ENCODE assay signal across 8 cellular contexts in the genomic region with DNA sequence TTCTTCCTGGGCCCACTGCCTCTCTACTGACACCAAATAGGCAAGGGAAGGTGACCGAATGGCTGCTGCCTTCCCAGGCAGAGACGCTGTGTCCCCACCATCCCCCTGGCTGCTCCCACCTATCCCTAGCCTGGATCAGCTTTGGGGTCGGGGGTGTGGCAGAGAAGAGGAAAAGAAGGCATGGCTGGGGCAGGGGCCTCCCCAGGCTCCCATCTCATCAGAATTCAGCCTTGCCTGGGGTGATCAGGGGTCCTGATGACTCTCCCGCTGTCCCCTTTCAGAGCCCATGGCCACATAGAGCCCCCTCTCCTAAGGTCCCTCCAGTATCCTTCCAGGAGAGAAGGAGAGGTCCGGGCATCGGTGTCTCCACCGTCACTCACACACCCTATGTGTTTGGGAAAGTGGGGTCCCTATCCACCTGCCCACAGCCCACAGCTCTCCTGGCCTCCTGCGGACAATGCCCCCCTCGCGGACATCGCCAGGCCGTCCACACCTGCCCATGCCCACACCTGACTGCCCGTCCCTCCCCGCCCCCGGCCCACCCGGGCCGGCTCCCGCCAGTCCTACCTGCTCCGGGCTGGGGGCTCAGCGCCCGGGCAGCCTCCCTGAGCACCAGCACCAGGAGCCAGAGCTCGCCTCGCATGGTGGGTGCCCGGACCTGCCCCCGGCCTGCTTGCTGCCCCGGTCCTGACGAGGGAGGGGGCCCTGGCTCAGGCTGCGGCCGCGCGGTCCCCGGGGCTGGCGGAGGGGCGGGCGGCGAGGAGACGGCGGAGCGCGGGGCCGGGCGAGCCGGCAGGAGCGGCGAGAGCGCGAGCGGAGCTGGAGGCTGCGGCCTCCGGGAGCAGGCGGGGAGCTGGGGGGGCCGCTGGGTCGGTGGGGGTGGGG. TPM values are rescaled to one million over a fixed set of nuclear protein-coding genes. Genes with fewer than 3 reads are reported as not detected.
DNase-seq lines count a peak whose midpoint lies in the region; TF ChIP-seq lines count a peak whose summit lies in the region.

A gene (minus strand): TSS at position 843 of the 885 bp plus-strand sequence. CDS start 200 bp downstream, at position 643.

- H3K9me3 ChIP-seq in Caco-2 = no peaks in the 10 kb centered on the region
- no peaks in the 10 kb centered on the region for H3K9me3 ChIP-seq in fibroblast of lung (ENCODE audit: control insufficient read depth, insufficient read depth, low read depth, low read length)
- H3K9me3 ChIP-seq in parathyroid adenoma (ENCODE audit: control insufficient read depth, low read length) = no peaks in the 10 kb centered on the region

- intact Hi-C loops in Caco-2 (cut with micrococcal nuclease; ENCODE audit: unreplicated experiment) = loop anchor here (5.0 kb wide), 2 partner anchors 184 to 399 kb away; a partner anchor contains a TSS

- no peaks in the 10 kb centered on the region for H4K20me1 ChIP-seq in fibroblast of lung (ENCODE audit: control insufficient read depth, extremely low read depth, insufficient read depth, low read length)

- POLR2A ChIA-PET in Caco-2 (lab: Charles Lee) = no interaction called here

- H2AFZ ChIP-seq in fibroblast of lung (ENCODE audit: low read length) (no peak within 1 kb of the TSS), parathyroid adenoma (peak within 1 kb of the TSS; percentile 85)

- H3K9ac ChIP-seq in fibroblast of lung (ENCODE audit: insufficient read depth, low read length) (no peak within 1 kb of the TSS), parathyroid adenoma (peak within 1 kb of the TSS; percentile 53)

- H3K36me3 Mint-ChIP-seq in Caco-2 (ENCODE audit: insufficient read depth, unreplicated experiment) = peaks cover 34% of the 10 kb centered on the region
- no peaks in the 10 kb centered on the region for H3K36me3 Mint-ChIP-seq in T-helper 2 cell treated with Interferon-gamma antibody and Interleukin-4, amounts not matched to agents 5 μg/mL and 100 μg/mL, for 36 hours (ENCODE audit: low read depth)

- H3K4me3 Mint-ChIP-seq in Caco-2 (ENCODE audit: unreplicated experiment) = peak within 1 kb of the TSS; percentile 94
- H3K4me3 Mint-ChIP-seq in T-helper 2 cell treated with Interferon-gamma antibody and Interleukin-4, amounts not matched to agents 5 μg/mL and 100 μg/mL, for 36 hours = peak within 1 kb of the TSS; percentile 93

- H3K36me3 ChIP-seq in Caco-2 (ENCODE audit: control insufficient read depth, insufficient read depth, low read length) = no peaks in the 10 kb centered on the region
- no peaks in the 10 kb centered on the region for H3K36me3 ChIP-seq in fibroblast of lung (ENCODE audit: control insufficient read depth, insufficient read depth, low read length)
- no peaks in the 10 kb centered on the region for H3K36me3 ChIP-seq in parathyroid adenoma (ENCODE audit: control insufficient read depth, insufficient read depth, low read length)

- peaks cover 10% of the 10 kb centered on the region for H3K27me3 Mint-ChIP-seq in Caco-2 (ENCODE audit: insufficient read depth, unreplicated experiment)
- peaks cover 46% of the 10 kb centered on the region for H3K27me3 Mint-ChIP-seq in T-helper 2 cell treated with Interferon-gamma antibody and Interleukin-4, amounts not matched to agents 5 μg/mL and 100 μg/mL, for 36 hours (ENCODE audit: low read depth)

- H3K9me3 Mint-ChIP-seq in Caco-2 (ENCODE audit: unreplicated experiment) = no peaks in the 10 kb centered on the region
- no peaks in the 10 kb centered on the region for H3K9me3 Mint-ChIP-seq in T-helper 2 cell treated with Interferon-gamma antibody and Interleukin-4, amounts not matched to agents 5 μg/mL and 100 μg/mL, for 36 hours

- H3K27ac Mint-ChIP-seq in Caco-2 (ENCODE audit: unreplicated experiment) = no peak within 1 kb of the TSS
- peak within 1 kb of the TSS; percentile 68 for H3K27ac Mint-ChIP-seq in T-helper 2 cell treated with Interferon-gamma antibody and Interleukin-4, amounts not matched to agents 5 μg/mL and 100 μg/mL, for 36 hours

- DNase-seq in Caco-2 = no peak
- no peak for DNase-seq in T-helper 2 cell treated with Interferon-gamma antibody and Interleukin-4, amounts not matched to agents 5 μg/mL and 100 μg/mL, for 36 hours (ENCODE audit: low spot score)
- no peak for DNase-seq in fibroblast of lung (ENCODE audit: low read depth in 2 of 2)
- no peak for DNase-seq in SHP77 treated with DMSO at 0.1 percent for 48 hours (lab: John Stamatoyannopoulos, UW)
- no peak for DNase-seq in cerebellar cortex (ENCODE audit: low spot score)
- DNase-seq in cerebellar nuclear complex (lab: John Stamatoyannopoulos, UW) = no peak
- DNase-seq in SKM-1 (lab: John Stamatoyannopoulos, UW; ENCODE audit: unreplicated experiment) = no peak

- H3K27ac ChIP-seq in fibroblast of lung (ENCODE audit: insufficient read depth, low read length) (no peak within 1 kb of the TSS), parathyroid adenoma (peak within 1 kb of the TSS; percentile 88)

- CTCF ChIA-PET in Caco-2 (lab: Charles Lee) = interaction anchor here (0.5 to 4.7 kb wide), 4 partner anchors 15 to 1496 kb away, joined by 3 to 162 read pairs (median 4); no protein-coding TSS in a partner anchor

- H3K4me1 Mint-ChIP-seq in Caco-2 (ENCODE audit: low read depth, unreplicated experiment) = peaks cover 28% of the 10 kb centered on the region
- H3K4me1 Mint-ChIP-seq in T-helper 2 cell treated with Interferon-gamma antibody and Interleukin-4, amounts not matched to agents 5 μg/mL and 100 μg/mL, for 36 hours (ENCODE audit: low read depth) = peaks cover 22% of the 10 kb centered on the region

- no peak for TF ChIP-seq CTCF in Caco-2 (IDR thresholded peaks at IDR 0.05; ENCODE audit: insufficient read depth in 1 of 2, low read depth in 1 of 2, low read length in 1 of 2, severe bottlenecking in 1 of 2, unreplicated experiment in 1 of 2)
- TF ChIP-seq CTCF in fibroblast of lung (conservative IDR thresholded peaks at IDR 0.05 in 1 of 2, IDR thresholded peaks at IDR 0.05 in 1 of 2; ENCODE audit: low read depth in 1 of 2, low read length in 2 of 2) = no peak
- TF ChIP-seq CTCF in parathyroid adenoma (IDR thresholded peaks at IDR 0.05) = no peak

- no TSS peak for BruUV-seq in Caco-2 (replicated peaks; lab: Mats Ljungman, UMichigan)

- peaks cover 5% of the 10 kb centered on the region; the same call in 1 of the 2 replicates for H3K27me3 ChIP-seq in Caco-2 (replicated peaks; ENCODE audit: control insufficient read depth, insufficient read depth, low read length)
- peaks cover 9% of the 10 kb centered on the region for H3K27me3 ChIP-seq in fibroblast of lung (ENCODE audit: control insufficient read depth, insufficient read depth, low read length)
- no peaks in the 10 kb centered on the region for H3K27me3 ChIP-seq in parathyroid adenoma (ENCODE audit: control insufficient read depth, insufficient read depth, low read length)

- peak within 1 kb of the TSS; percentile 83 for H3K4me3 ChIP-seq in Caco-2 (ENCODE audit: low read depth, low read length)
- peak within 1 kb of the TSS in 2 of 4 experiments; percentile 90 to 93 for H3K4me3 ChIP-seq in fibroblast of lung (replicated peaks in 1 of 4; ENCODE audit: control extremely low read depth in 1 of 4, insufficient read depth in 1 of 4, low read depth in 3 of 4, low read length in 4 of 4)
- peak within 1 kb of the TSS; percentile 93 for H3K4me3 ChIP-seq in parathyroid adenoma (ENCODE audit: low read depth, low read length)

- H3K79me2 ChIP-seq in fibroblast of lung (ENCODE audit: control insufficient read depth, insufficient read depth, low read length) (no peaks in the 10 kb centered on the region), parathyroid adenoma (peaks cover 2% of the 10 kb centered on the region)

- H3K4me1 ChIP-seq in Caco-2 (peaks cover 4% of the 10 kb centered on the region), fibroblast of lung (ENCODE audit: control insufficient read depth, extremely low read depth, insufficient read depth, low read length) (no peaks in the 10 kb centered on the region), parathyroid adenoma (peaks cover 8% of the 10 kb centered on the region)

- H3K4me2 ChIP-seq in fibroblast of lung (ENCODE audit: extremely low read depth, insufficient read depth, low read length) = peak within 1 kb of the TSS; percentile 58
- peak within 1 kb of the TSS; percentile 95 for H3K4me2 ChIP-seq in parathyroid adenoma (ENCODE audit: low read length)

RNA-seq across cellular contexts. Expression of the gene that starts here (rescaled TPM):
- total RNA-seq in Caco-2 (2022) = 0.14 and 0.44 TPM in 2 replicates
- 4.1 and 6.3 TPM in 2 replicates for total RNA-seq in fibroblast of lung
- 4.7 and 5.8 TPM in 2 replicates for polyA plus RNA-seq in fibroblast of lung
- polyA plus RNA-seq in fibroblast of lung (2012) = 2.8 and 4.2 TPM in 2 replicates
- polyA minus RNA-seq in fibroblast of lung (ENCODE audit: low replicate concordance) = 9.7 and 17.0 TPM in 2 replicates
